ENCODE assay signal across 1 cellular context in the genomic region with DNA sequence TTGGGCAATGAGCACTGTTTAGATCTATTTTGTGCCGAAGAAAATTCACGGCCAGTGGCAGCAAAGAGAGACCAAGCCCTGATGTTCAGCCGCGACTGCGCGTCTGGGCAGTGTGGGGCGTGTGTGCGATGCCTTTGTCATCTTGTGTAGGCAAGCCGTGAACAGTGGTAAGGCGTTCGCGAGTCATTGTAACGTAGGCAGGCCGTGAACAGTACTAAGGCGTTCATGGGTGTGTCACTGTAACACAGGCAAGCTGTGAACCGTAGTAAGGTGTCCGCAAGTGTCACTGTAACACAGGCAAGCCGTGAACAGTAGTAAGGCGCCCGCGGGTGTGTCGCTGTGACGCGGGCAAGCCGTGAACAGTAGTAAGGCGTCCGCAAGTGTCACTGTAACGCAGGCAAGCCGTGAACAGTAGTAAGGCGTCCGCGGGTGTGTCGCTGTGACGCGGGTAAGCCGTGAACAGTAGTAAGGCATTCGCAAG.
TF ChIP-seq lines count a peak whose summit lies in the region.

No MANE protein-coding gene starts in this region.

TF ChIP-seq in GM12878, 131 proteins besides CTCF, POLR2A, EP300 and RAD21 (continued from another document):
- TF ChIP-seq SUZ12 (IDR thresholded peaks at IDR 0.05; ENCODE audit: unreplicated experiment) (no peak), KLF5 (IDR thresholded peaks at IDR 0.05; ENCODE audit: partially characterized antibody) (no peak), CBX5 (IDR thresholded peaks at IDR 0.05; ENCODE audit: low read depth) (0 out of 2 replicates have a peak, but pooled peaks have one; percentile 13), TCF3 (IDR thresholded peaks at IDR 0.05; ENCODE audit: borderline replicate concordance, insufficient read depth, low read depth, low read length) (peak; percentile 46; the same call in 1 of the 2 replicates)
